In the genomic region with DNA sequence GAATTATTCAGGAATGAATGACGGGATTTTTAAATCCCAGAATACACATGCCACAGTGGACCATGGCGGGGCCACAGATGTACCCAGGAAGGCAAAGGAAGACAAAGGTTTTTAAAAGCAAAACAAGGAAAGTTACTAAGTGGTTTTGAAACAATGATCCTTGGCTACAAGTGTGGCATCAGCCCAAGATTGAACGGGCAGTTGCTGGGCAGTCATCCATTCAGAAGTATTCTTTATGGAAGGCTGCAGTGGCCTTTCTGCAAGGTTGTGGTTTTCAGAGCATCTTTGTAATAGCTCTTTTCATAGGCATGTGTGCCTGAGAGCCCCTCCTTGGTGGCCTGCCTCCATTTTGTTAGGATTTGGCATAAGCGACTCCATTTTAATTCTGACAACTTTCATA, we compare ENCODE assay signal across 28 cellular contexts. TPM values are rescaled to one million over a fixed set of nuclear protein-coding genes. Genes with fewer than 3 reads are reported as not detected.
"Had no signal": no experiment of that assay in that cellular context is flagged by ENCODE, and none has a peak within 500 bp of the region (broad histone marks: within the 10 kb centered on the region; RNA-seq: fewer than 3 reads in every experiment).

No MANE protein-coding gene starts in this region.

- H3K4me3 ChIP-seq: ascending aorta, coronary artery, dorsolateral prefrontal cortex, gastroesophageal sphincter had no signal

- H3K27me3 ChIP-seq: ascending aorta, brain microvascular endothelial cell, dorsolateral prefrontal cortex, gastroesophageal sphincter had no signal

- H3K27ac ChIP-seq: ascending aorta, brain microvascular endothelial cell, coronary artery, dorsolateral prefrontal cortex, gastroesophageal sphincter, VCaP had no signal

- ATAC-seq: activated CD4-positive, CD25-positive, alpha-beta regulatory T cell treated with anti-CD3 and anti-CD28 coated beads, Interleukin-2, amount 50 U/mL, for 24 hours; activated CD8-positive, alpha-beta T cell treated with anti-CD3 and anti-CD28 coated beads for 36 hours; activated naive CD4-positive, alpha-beta T cell treated with anti-CD3 and anti-CD28 coated beads, Interleukin-2, amount 50 U/mL, for 72 hours; activated T-cell treated with anti-CD3 and anti-CD28 coated beads, Interleukin-2, amount 50 U/mL, for 72 hours; esophagus mucosa; gastroesophageal sphincter had no signal

- H3K9me3 ChIP-seq: ascending aorta, gastroesophageal sphincter had no signal

- H3K4me1 ChIP-seq: ascending aorta, gastroesophageal sphincter had no signal

- H3K36me3 ChIP-seq: ascending aorta, brain microvascular endothelial cell had no signal

- DNase-seq: activated B cell treated with CpG ODN at 0.5 μM for 24 hours; activated CD4-positive, alpha-beta T cell treated with anti-CD3 and anti-CD28 coated beads for 48 hours; activated CD4-positive, alpha-beta T cell treated with anti-CD3 and anti-CD28 coated beads, Interleukin-2, amount 50 U/mL, for 1 hour; activated CD4-positive, alpha-beta T cell treated with anti-CD3 and anti-CD28 coated beads, Interleukin-2, amount 50 U/mL, for 48 hours; activated CD8-positive, alpha-beta memory T cell treated with anti-CD3 and anti-CD28 coated beads for 24 hours; activated CD8-positive, alpha-beta memory T cell treated with anti-CD3 and anti-CD28 coated beads, Interleukin-2, amount 50 U/mL, for 48 hours; activated CD8-positive, alpha-beta T cell treated with anti-CD3 and anti-CD28 coated beads for 36 hours; activated gamma-delta T cell; activated naive CD4-positive, alpha-beta T cell; activated naive CD4-positive, alpha-beta T cell treated with anti-CD3 and anti-CD28 coated beads, Interleukin-2, amount 10 ng/mL, durations not matched to agents 7 days and 5 days; activated naive CD8-positive, alpha-beta T cell treated with anti-CD3 and anti-CD28 coated beads, Interleukin-2, amount 10 ng/mL, durations not matched to agents 7 days and 5 days; activated T-cell treated with anti-CD3 and anti-CD28 coated beads for 4 hours; activated T-cell treated with anti-CD3 and anti-CD28 coated beads, Interleukin-2, amount 50 U/mL, for 24 hours; activated T-cell treated with anti-CD3 and anti-CD28 coated beads, Interleukin-2, amount 50 U/mL, for 72 hours; brain microvascular endothelial cell; dorsolateral prefrontal cortex; effector memory CD4-positive, alpha-beta T cell; foreskin melanocyte; head of caudate nucleus; T-helper 2 cell had no signal

RNA-seq across cellular contexts. Expression of a gene that starts 13.4 kb away (rescaled TPM):
- total RNA-seq: epithelial cell of proximal tubule had no signal

RNA-seq across cellular contexts. Expression of a gene that starts 16.0 kb away (rescaled TPM):
- total RNA-seq: ascending aorta had no signal
